21 cellular contexts compared by ENCODE assay signal in the genomic region with DNA sequence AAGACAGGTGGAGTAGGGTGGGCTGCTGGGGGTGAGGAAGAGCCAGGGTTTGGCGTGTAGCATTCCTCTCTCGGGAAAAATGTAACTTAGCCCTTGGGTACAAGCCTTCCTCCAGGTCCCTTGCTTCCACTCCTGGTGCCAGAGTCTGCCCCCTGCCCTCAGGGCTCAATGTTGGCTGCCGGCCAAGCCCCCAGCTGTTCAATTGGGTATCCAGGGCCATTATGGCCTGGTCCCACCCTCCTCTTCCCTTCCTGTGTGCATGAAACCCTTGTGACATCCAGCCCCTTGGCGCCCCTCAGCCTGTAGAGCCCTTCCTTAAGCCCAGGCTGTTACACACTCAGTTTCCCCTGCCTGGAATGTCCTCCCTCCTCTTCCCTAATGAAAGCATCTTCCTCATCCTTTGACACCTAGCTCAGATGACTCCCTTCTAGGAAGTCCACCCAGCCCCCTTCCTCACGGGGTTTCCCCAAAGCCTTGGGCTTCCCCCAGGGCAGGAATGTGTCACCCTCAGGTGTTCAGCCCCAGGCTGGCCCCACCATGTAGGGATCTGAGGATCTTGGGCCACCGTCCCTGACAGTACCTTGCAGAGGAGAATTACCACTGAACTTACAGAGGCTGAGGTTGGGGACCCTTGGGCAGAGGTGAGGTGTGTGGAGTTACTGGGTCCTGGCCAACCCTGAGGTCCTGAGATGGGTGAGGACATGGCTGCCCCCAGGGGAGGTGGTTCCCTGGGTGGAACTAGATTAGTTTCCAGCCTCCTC. TPM values are rescaled to one million over a fixed set of nuclear protein-coding genes. Genes with fewer than 3 reads are reported as not detected.
A peak's percentile ranks its signal among the peaks of the same experiment; 100 is the strongest.
DNase-seq lines count a peak whose midpoint lies in the region; ATAC-seq, FAIRE-seq and TF ChIP-seq lines count a peak whose summit lies in the region.
"Had no signal": no experiment of that assay in that cellular context is flagged by ENCODE, and none has a peak within 500 bp of the region (broad histone marks: within the 10 kb centered on the region; RNA-seq: fewer than 3 reads in every experiment).

No MANE protein-coding gene starts in this region.

- H3K9me3 ChIP-seq in GM12878 (replicated peaks; ENCODE audit: control insufficient read depth, insufficient read depth, low read length) = no peaks in the 10 kb centered on the region
- H3K9me3 ChIP-seq: colonic mucosa, testis had no signal

- no peak for TF ChIP-seq RAD21 in GM12878 (IDR thresholded peaks at IDR 0.05; ENCODE audit: insufficient read depth, low read depth, low read length)

- peak; percentile 43 for DNase-seq in activated CD4-positive, alpha-beta T cell treated with anti-CD3 and anti-CD28 coated beads for 36 hours
- DNase-seq in activated CD4-positive, alpha-beta T cell treated with anti-CD3 and anti-CD28 coated beads for 1 hour = no peak
- DNase-seq in GM13976 (ENCODE audit: low spot score) = peak; percentile 49
- DNase-seq in GM12878 (ENCODE audit: low read depth, low spot score) = no peak
- DNase-seq in renal cortical epithelial cell (ENCODE audit: low read depth) = peak; percentile 11
- no peak for DNase-seq in effector CD4-positive, alpha-beta T cell
- DNase-seq in RPMI8226 = no peak
- DNase-seq: activated B cell treated with CpG ODN at 0.5 μM for 24 hours; activated T-cell treated with anti-CD3 and anti-CD28 coated beads, Interleukin-2, amount 50 U/mL, for 4 hours; amygdala; colonic mucosa; kidney; NCI-H1694 treated with DMSO at 0.1 percent for 48 hours; NCI-H524; testis had no signal

- CTCF ChIA-PET in activated CD4-positive, alpha-beta T cell treated with anti-CD3 and anti-CD28 coated beads for 36 hours (lab: Charles Lee) = interaction anchor here (0.5 to 0.6 kb wide), 2 partner anchors 215 to 388 kb away, joined by 3 read pairs; no protein-coding TSS in a partner anchor
- CTCF ChIA-PET in GM12878 (lab: Yijun Ruan, JAX) = no interaction called here

- H3K27ac Mint-ChIP-seq in activated CD4-positive, alpha-beta T cell treated with anti-CD3 and anti-CD28 coated beads for 36 hours = no peak overlapping the region
- H3K27ac Mint-ChIP-seq: activated B cell treated with CpG ODN at 0.5 μM for 24 hours, T-cell had no signal

- FAIRE-seq in GM12878 (lab: Jason Lieb, UNC) = no peak
- FAIRE-seq: kidney had no signal

- H2AFZ ChIP-seq in GM12878 (ENCODE audit: control insufficient read depth, low read depth, low read length) = no peak overlapping the region

- RAD21 ChIA-PET in GM12878 (lab: Charles Lee; ENCODE audit: unreplicated experiment) = no interaction called here

- H3K27me3 ChIP-seq in GM12878 (replicated peaks in 1 of 2; ENCODE audit: control insufficient read depth in 2 of 2, insufficient read depth in 2 of 2, low read length in 1 of 2) = no peaks in the 10 kb centered on the region; a peak in 2 of 4 replicates
- H3K27me3 ChIP-seq: colonic mucosa, testis had no signal

- no TSS peak for BruUV-seq in GM12878 (replicated peaks; lab: Mats Ljungman, UMichigan)

- no peak overlapping the region for H3K4me2 ChIP-seq in GM12878 (ENCODE audit: control insufficient read depth, insufficient read depth)

- TF ChIP-seq CTCF in GM13976 (IDR thresholded peaks at IDR 0.05; ENCODE audit: borderline replicate concordance, control extremely low read depth, extremely low read depth, insufficient read depth, missing control alignments) (no peak), GM12878 (IDR thresholded peaks at IDR 0.05 in 2 of 3, conservative IDR thresholded peaks at IDR 0.05 in 1 of 3; ENCODE audit: control insufficient read depth in 2 of 3, extremely low read depth in 1 of 3, insufficient read depth in 1 of 3, low read depth in 3 of 3, low read length in 3 of 3) (no peak)

- H3K4me3 ChIP-seq in GM12878 = no peak overlapping the region
- H3K4me3 ChIP-seq: colonic mucosa, testis had no signal

- peaks cover 4% of the 10 kb centered on the region for H3K4me1 Mint-ChIP-seq in activated CD4-positive, alpha-beta T cell treated with anti-CD3 and anti-CD28 coated beads for 36 hours
- H3K4me1 Mint-ChIP-seq: activated B cell treated with CpG ODN at 0.5 μM for 24 hours, T-cell had no signal

- H3K27ac ChIP-seq in GM12878 (ENCODE audit: control insufficient read depth, insufficient read depth) = no peak overlapping the region
- H3K27ac ChIP-seq: colonic mucosa, HL-60, testis had no signal

- peak; percentile 58 for ATAC-seq in activated CD4-positive, alpha-beta T cell treated with anti-CD3 and anti-CD28 coated beads for 36 hours
- ATAC-seq in GM12878 (peak; percentile 44), GM19023 (IDR thresholded peaks at IDR 0.05; ENCODE audit: unreplicated experiment) (no peak)
- ATAC-seq: esophagus mucosa, Panc1, T-cell had no signal

- no peak overlapping the region for H3K9ac ChIP-seq in GM12878 (ENCODE audit: control insufficient read depth, insufficient read depth, low read length)

- POLR2A ChIA-PET in activated CD4-positive, alpha-beta T cell treated with anti-CD3 and anti-CD28 coated beads for 36 hours (lab: Charles Lee) = no interaction called here
- POLR2A ChIA-PET in GM12878 (lab: Charles Lee) = no interaction called here

- H3K36me3 Mint-ChIP-seq in activated CD4-positive, alpha-beta T cell treated with anti-CD3 and anti-CD28 coated beads for 36 hours (ENCODE audit: low read depth) = no peaks in the 10 kb centered on the region
- H3K36me3 Mint-ChIP-seq: T-cell had no signal

- in situ Hi-C loops in GM13976 (cut with MboI; ENCODE audit: low sequenced_read_pairs, unreplicated experiment) (no loop called here), GM12878 (cut with MboI) (no loop called here)

- H3K4me3 Mint-ChIP-seq in activated CD4-positive, alpha-beta T cell treated with anti-CD3 and anti-CD28 coated beads for 36 hours = no peak overlapping the region
- H3K4me3 Mint-ChIP-seq: activated B cell treated with CpG ODN at 0.5 μM for 24 hours; activated T-cell treated with anti-CD3 and anti-CD28 coated beads, Interleukin-2, amount 50 U/mL, for 4 hours; T-cell had no signal

- H3K4me1 ChIP-seq in GM12878 (ENCODE audit: control insufficient read depth, insufficient read depth, low read length) = peaks cover 5% of the 10 kb centered on the region
- H3K4me1 ChIP-seq: colonic mucosa had no signal

- H3K79me2 ChIP-seq in GM12878 (ENCODE audit: control insufficient read depth, insufficient read depth, low read length) = no peaks in the 10 kb centered on the region

- no peaks in the 10 kb centered on the region for H4K20me1 ChIP-seq in GM12878 (ENCODE audit: control insufficient read depth, insufficient read depth)

- TF ChIP-seq POLR2A in GM12878 (IDR thresholded peaks at IDR 0.05; ENCODE audit: low read depth, low read length) = no peak

- 29% methylated on average over 6 of the region's 6 CpGs for WGBS in GM12878 (ENCODE audit: insufficient coverage, insufficient replicate concordance, low lambda C conversion rate, missing lambda C conversion rate)

- H3K36me3 ChIP-seq in GM12878 (ENCODE audit: control insufficient read depth in 2 of 2, insufficient read depth in 2 of 2, low read length in 1 of 2) = no peaks in the 10 kb centered on the region
- H3K36me3 ChIP-seq: colonic mucosa had no signal

- TF ChIP-seq EP300 in GM12878 (IDR thresholded peaks at IDR 0.05; ENCODE audit: borderline replicate concordance in 1 of 2, control insufficient read depth in 1 of 2, low read depth in 2 of 2, low read length in 2 of 2) = no peak

- H3K27me3 Mint-ChIP-seq in activated CD4-positive, alpha-beta T cell treated with anti-CD3 and anti-CD28 coated beads for 36 hours = peaks cover 12% of the 10 kb centered on the region
- H3K27me3 Mint-ChIP-seq: activated B cell treated with CpG ODN at 0.5 μM for 24 hours had no signal

- SMC1A ChIA-PET in GM12878 (lab: Charles Lee; ENCODE audit: uncharacterized antibody, unreplicated experiment) = interaction anchor here (0.8 kb wide), 1 partner anchor 30 kb away, joined by 3 read pairs; the partner anchor contains the start of gene B9D1

- no peaks in the 10 kb centered on the region for H3K9me3 Mint-ChIP-seq in activated CD4-positive, alpha-beta T cell treated with anti-CD3 and anti-CD28 coated beads for 36 hours (ENCODE audit: low read depth)
- H3K9me3 Mint-ChIP-seq: activated B cell treated with CpG ODN at 0.5 μM for 24 hours; activated T-cell treated with anti-CD3 and anti-CD28 coated beads, Interleukin-2, amount 50 U/mL, for 4 hours; T-cell had no signal

- intact Hi-C loops in activated CD4-positive, alpha-beta T cell treated with anti-CD3 and anti-CD28 coated beads for 36 hours (cut with DNase I, micrococcal nuclease) = no loop called here
- intact Hi-C loops in GM12878 (cut with micrococcal nuclease; ENCODE audit: unreplicated experiment) = no loop called here

RNA-seq across cellular contexts. Expression of gene B9D1, which starts 30.0 kb away (rescaled TPM):
- 1 to 10 TPM; 7.4 to 7.8 TPM for total RNA-seq in activated CD4-positive, alpha-beta T cell treated with anti-CD3 and anti-CD28 coated beads for 36 hours
- total RNA-seq in GM12878 (2013; cell fraction: nucleolus; rRNA removed) = 11.3 and 12.0 TPM in 2 replicates
- total RNA-seq in GM12878 (2014; rRNA removed) = 8.3 and 9.4 TPM in 2 replicates
- total RNA-seq in GM12878 (2014; rRNA removed; fragmentation: Illumina TruSeq; extraction: Trizol) = 4.5 and 5.9 TPM in 2 replicates
- total RNA-seq in GM12878 (2021) = 8.1 and 9.5 TPM in 2 replicates
- polyA plus RNA-seq in GM12878 (2011; ENCODE audit: low read depth) = 12.7 TPM
- polyA plus RNA-seq in GM12878 (2011; rRNA removed) = 5.0 and 10.4 TPM in 2 replicates
- 15.0 TPM in 2 replicates for polyA plus RNA-seq in GM12878 (2011; cell fraction: cytosol; rRNA removed)
- 14.0 and 16.5 TPM in 2 replicates for polyA plus RNA-seq in GM12878 (2011; cell fraction: nucleus; rRNA removed)
- 8.7 and 8.9 TPM in 2 replicates for polyA plus RNA-seq in GM12878 (2012)
- 4.9 and 8.7 TPM in 2 replicates for polyA plus RNA-seq in GM12878 (2014; fragmentation: Illumina TruSeq; extraction: Trizol)
- 10 to 100 TPM in 1 of 2 experiments, 1 to 10 TPM in 1; 8.2 to 10.2 TPM for polyA plus RNA-seq in GM12878 (2014; fragmentation: Nextera tagmentation; extraction: Ambion mirVana)
- 11.8 and 14.9 TPM in 2 replicates for polyA plus RNA-seq in GM12878 (2014; rRNA removed)
- 10 to 100 TPM; 16.4 to 18.3 TPM for polyA plus RNA-seq in GM12878 (2016; fragmentation: Nextera tagmentation; extraction: Ambion mirVana)
- 6.3 and 9.0 TPM in 2 replicates for polyA minus RNA-seq in GM12878 (2011; rRNA and poly(A)+ RNA removed)
- 1.5 and 3.7 TPM in 2 replicates for polyA minus RNA-seq in GM12878 (2011; cell fraction: cytosol; rRNA and poly(A)+ RNA removed)
- 2.9 and 5.4 TPM in 2 replicates for polyA minus RNA-seq in GM12878 (2011; cell fraction: nucleus; rRNA and poly(A)+ RNA removed)
- total RNA-seq in renal cortical epithelial cell = 25.9 and 40.8 TPM in 2 replicates

RNA-seq across cellular contexts. Expression of gene MAPK7, which starts 45.7 kb away (rescaled TPM):
- total RNA-seq in activated CD4-positive, alpha-beta T cell treated with anti-CD3 and anti-CD28 coated beads for 36 hours = 10 to 100 TPM; 19.0 to 20.8 TPM
- total RNA-seq in GM12878 (2013; cell fraction: nucleolus; rRNA removed) = 20.9 and 25.3 TPM in 2 replicates
- total RNA-seq in GM12878 (2014; rRNA removed) (2.1 and 3.7 TPM in 2 replicates), GM12878 (2014; rRNA removed; fragmentation: Illumina TruSeq; extraction: Trizol) (2.1 and 2.7 TPM in 2 replicates), GM12878 (2021) (11.1 and 13.5 TPM in 2 replicates), renal cortical epithelial cell (9.0 and 30.2 TPM in 2 replicates)
- polyA plus RNA-seq in GM12878 (2011; ENCODE audit: low read depth) = 6.9 TPM
- polyA plus RNA-seq in GM12878 (2011; rRNA removed) (1.6 and 3.2 TPM in 2 replicates), GM12878 (2014; fragmentation: Illumina TruSeq; extraction: Trizol) (5.1 and 7.8 TPM in 2 replicates), GM12878 (2014; fragmentation: Nextera tagmentation; extraction: Ambion mirVana) (1 to 10 TPM in 1 of 2 experiments, under 1 TPM in 1; 0.37 to 1.3 TPM), GM12878 (2014; rRNA removed) (7.6 and 12.0 TPM in 2 replicates), GM12878 (2016; fragmentation: Nextera tagmentation; extraction: Ambion mirVana) (10 to 100 TPM in 1 of 2 experiments, 1 to 10 TPM in 1; 8.2 to 11.1 TPM)
- polyA plus RNA-seq in GM12878 (2011; cell fraction: cytosol; rRNA removed) = 4.5 and 5.4 TPM in 2 replicates
- 15.6 and 17.1 TPM in 2 replicates for polyA plus RNA-seq in GM12878 (2011; cell fraction: nucleus; rRNA removed)
- polyA plus RNA-seq in GM12878 (2012) = 7.0 and 10.0 TPM in 2 replicates
- polyA minus RNA-seq in GM12878 (2011; rRNA and poly(A)+ RNA removed) = 11.0 and 17.0 TPM in 2 replicates
- polyA minus RNA-seq in GM12878 (2011; cell fraction: cytosol; rRNA and poly(A)+ RNA removed) = 6.4 TPM in 2 replicates
- 19.1 and 30.2 TPM in 2 replicates for polyA minus RNA-seq in GM12878 (2011; cell fraction: nucleus; rRNA and poly(A)+ RNA removed)

RNA-seq across cellular contexts. Expression of gene MFAP4, which starts 54.4 kb away (rescaled TPM):
- total RNA-seq in activated CD4-positive, alpha-beta T cell treated with anti-CD3 and anti-CD28 coated beads for 36 hours = not detected
- total RNA-seq in GM12878 (2013; cell fraction: nucleolus; rRNA removed) = not detected in 2 replicates
- not detected in 2 replicates for total RNA-seq in GM12878 (2014; rRNA removed)
- not detected in 2 replicates for total RNA-seq in GM12878 (2014; rRNA removed; fragmentation: Illumina TruSeq; extraction: Trizol)
- total RNA-seq in GM12878 (2021) = 0.13 and 0.28 TPM in 2 replicates
- polyA plus RNA-seq in GM12878 (2011; ENCODE audit: low read depth) = not detected
- polyA plus RNA-seq in GM12878 (2011; rRNA removed) = not detected in 2 replicates
- polyA plus RNA-seq in GM12878 (2011; cell fraction: cytosol; rRNA removed) = not detected in 2 replicates
- polyA plus RNA-seq in GM12878 (2011; cell fraction: nucleus; rRNA removed) = not detected in 2 replicates
- not detected in 2 replicates for polyA plus RNA-seq in GM12878 (2012)
- not detected in 2 replicates for polyA plus RNA-seq in GM12878 (2014; fragmentation: Illumina TruSeq; extraction: Trizol)
- polyA plus RNA-seq in GM12878 (2014; fragmentation: Nextera tagmentation; extraction: Ambion mirVana) = not detected
- polyA plus RNA-seq in GM12878 (2014; rRNA removed) = not detected in 2 replicates
- polyA plus RNA-seq in GM12878 (2016; fragmentation: Nextera tagmentation; extraction: Ambion mirVana) = under 1 TPM; 0.08 to 0.09 TPM
- polyA minus RNA-seq in GM12878 (2011; rRNA and poly(A)+ RNA removed) = not detected in 2 replicates
- polyA minus RNA-seq in GM12878 (2011; cell fraction: cytosol; rRNA and poly(A)+ RNA removed) = not detected in 2 replicates
- not detected in 2 replicates for polyA minus RNA-seq in GM12878 (2011; cell fraction: nucleus; rRNA and poly(A)+ RNA removed)
- 0.15 TPM in 1 of 2 replicates, not detected in the other for total RNA-seq in renal cortical epithelial cell
- total RNA-seq: activated B cell treated with CpG ODN at 0.5 μM for 24 hours, G401 had no signal

Comparison
In these comparisons a context has a peak if more than half of its experiments do, and no peak if none do; other contexts are left out.
1. DNase-seq: peak in activated CD4-positive, alpha-beta T cell treated with anti-CD3 and anti-CD28 coated beads for 36 hours (single experiment), GM13976 (single experiment) and renal cortical epithelial cell (single experiment); none in activated CD4-positive, alpha-beta T cell treated with anti-CD3 and anti-CD28 coated beads for 1 hour (single experiment), GM12878 (single experiment), effector CD4-positive, alpha-beta T cell (single experiment) and RPMI8226 (single experiment).